11 cellular contexts compared by ENCODE assay signal in genomic region chrX:110315541-110315940, GRCh38. TPM values are rescaled to one million over a fixed set of nuclear protein-coding genes. Genes with fewer than 3 reads are reported as not detected.
DNase-seq lines count a peak whose midpoint lies in the region; ATAC-seq and TF ChIP-seq lines count a peak whose summit lies in the region.
"Had no signal": no experiment of that assay in that cellular context is flagged by ENCODE, and none has a peak within 500 bp of the region (broad histone marks: within the 10 kb centered on the region; RNA-seq: fewer than 3 reads in every experiment).

No MANE protein-coding gene starts in this region.

- no peak overlapping the region for H3K27ac Mint-ChIP-seq in activated CD8-positive, alpha-beta memory T cell treated with anti-CD3 and anti-CD28 coated beads, Interleukin-2, amount 10 ng/mL, durations not matched to agents 7 days and 5 days
- no peak overlapping the region for H3K27ac Mint-ChIP-seq in central memory CD8-positive, alpha-beta T cell (ENCODE audit: low read depth)
- no peak overlapping the region for H3K27ac Mint-ChIP-seq in CD14-positive monocyte

- H3K9ac ChIP-seq in HUES6 (ENCODE audit: low read length) = no peak overlapping the region

- H3K27me3 ChIP-seq in HUES6 (ENCODE audit: control insufficient read depth, insufficient read depth, low read length) = peaks cover 17% of the 10 kb centered on the region

- no peak overlapping the region for H3K27ac ChIP-seq in HUES6 (ENCODE audit: low read depth, low read length)

- H3K4me3 ChIP-seq in HUES6 (ENCODE audit: low read depth, low read length) (0 out of 2 replicates have a peak overlapping the region, but pooled peaks have one; percentile 32), skeletal muscle cell (ENCODE audit: low read depth, low read length) (peak overlapping the region; percentile 72)

- intact Hi-C loops in CD14-positive monocyte (cut with micrococcal nuclease) = no loop called here

- peaks cover 35% of the 10 kb centered on the region for H3K4me1 Mint-ChIP-seq in activated CD8-positive, alpha-beta memory T cell treated with anti-CD3 and anti-CD28 coated beads, Interleukin-2, amount 10 ng/mL, durations not matched to agents 7 days and 5 days
- H3K4me1 Mint-ChIP-seq in central memory CD8-positive, alpha-beta T cell = peaks cover 21% of the 10 kb centered on the region
- H3K4me1 Mint-ChIP-seq in CD14-positive monocyte = peaks cover 26% of the 10 kb centered on the region

- H3K4me1 ChIP-seq in HUES6 (ENCODE audit: control insufficient read depth, insufficient read depth, low read length) = peaks cover 60% of the 10 kb centered on the region

- ATAC-seq in activated CD8-positive, alpha-beta memory T cell treated with anti-CD3 and anti-CD28 coated beads, Interleukin-2, amount 10 ng/mL, durations not matched to agents 7 days and 5 days = no peak
- ATAC-seq in central memory CD8-positive, alpha-beta T cell (replicated peaks; ENCODE audit: extremely low read depth, poor library complexity, severe bottlenecking) = no peak
- ATAC-seq in esophagus mucosa (no peak), HG03135 (IDR thresholded peaks at IDR 0.05; ENCODE audit: unreplicated experiment) (no peak)

- H3K9me3 Mint-ChIP-seq in activated CD8-positive, alpha-beta memory T cell treated with anti-CD3 and anti-CD28 coated beads, Interleukin-2, amount 10 ng/mL, durations not matched to agents 7 days and 5 days (ENCODE audit: low read depth) = no peaks in the 10 kb centered on the region
- no peaks in the 10 kb centered on the region for H3K9me3 Mint-ChIP-seq in central memory CD8-positive, alpha-beta T cell
- peaks cover 0 to 9% (median 3%) of the 10 kb centered on the region in 7 donors for H3K9me3 Mint-ChIP-seq in CD14-positive monocyte

- H3K9me3 ChIP-seq in HUES6 (ENCODE audit: control insufficient read depth, insufficient read depth, low read depth, low read length) = no peaks in the 10 kb centered on the region

- TF ChIP-seq CTCF in CD14-positive monocyte (IDR thresholded peaks at IDR 0.05) = no peak

- peak overlapping the region; percentile 84 for H3K4me3 Mint-ChIP-seq in activated CD8-positive, alpha-beta memory T cell treated with anti-CD3 and anti-CD28 coated beads, Interleukin-2, amount 10 ng/mL, durations not matched to agents 7 days and 5 days
- H3K4me3 Mint-ChIP-seq in central memory CD8-positive, alpha-beta T cell = peak overlapping the region; percentile 89
- no peak overlapping the region for H3K4me3 Mint-ChIP-seq in CD14-positive monocyte

- CTCF ChIA-PET in activated CD8-positive, alpha-beta memory T cell treated with anti-CD3 and anti-CD28 coated beads, Interleukin-2, amount 10 ng/mL, durations not matched to agents 7 days and 5 days (lab: Charles Lee) = no interaction called here

- H3K36me3 Mint-ChIP-seq in activated CD8-positive, alpha-beta memory T cell treated with anti-CD3 and anti-CD28 coated beads, Interleukin-2, amount 10 ng/mL, durations not matched to agents 7 days and 5 days = no peaks in the 10 kb centered on the region
- peaks cover 4% of the 10 kb centered on the region for H3K36me3 Mint-ChIP-seq in central memory CD8-positive, alpha-beta T cell (ENCODE audit: insufficient read depth)
- H3K36me3 Mint-ChIP-seq in CD14-positive monocyte = no peaks in the 10 kb centered on the region

- H3K27me3 Mint-ChIP-seq in activated CD8-positive, alpha-beta memory T cell treated with anti-CD3 and anti-CD28 coated beads, Interleukin-2, amount 10 ng/mL, durations not matched to agents 7 days and 5 days = no peaks in the 10 kb centered on the region
- no peaks in the 10 kb centered on the region for H3K27me3 Mint-ChIP-seq in central memory CD8-positive, alpha-beta T cell
- H3K27me3 Mint-ChIP-seq in CD14-positive monocyte (ENCODE audit: low read depth in 3 of 3) = peaks cover 0 to 10% (median 0%) of the 10 kb centered on the region in 3 donors

- no peaks in the 10 kb centered on the region for H3K36me3 ChIP-seq in HUES6 (ENCODE audit: control insufficient read depth, insufficient read depth, low read length)

- no peak for DNase-seq in activated CD8-positive, alpha-beta memory T cell treated with anti-CD3 and anti-CD28 coated beads, Interleukin-2, amount 10 ng/mL, durations not matched to agents 7 days and 5 days
- DNase-seq in activated CD8-positive, alpha-beta memory T cell treated with anti-CD3 and anti-CD28 coated beads, Interleukin-2, amount 50 U/mL, for 4 hours = no peak
- DNase-seq in central memory CD8-positive, alpha-beta T cell (ENCODE audit: low spot score in 2 of 2) = no peak
- no peak for DNase-seq in skeletal muscle cell (ENCODE audit: low read depth)
- no peak for DNase-seq in CD14-positive monocyte (ENCODE audit: low spot score)
- DNase-seq: NCI-H524 treated with DMSO at 0.1 percent for 48 hours had no signal

RNA-seq across cellular contexts. Expression of gene AMMECR1, which starts 2.3 kb away (rescaled TPM):
- total RNA-seq in activated CD8-positive, alpha-beta memory T cell treated with anti-CD3 and anti-CD28 coated beads, Interleukin-2, amount 10 ng/mL, durations not matched to agents 7 days and 5 days = 10 to 100 TPM in 1 of 2 experiments, 1 to 10 TPM in 1; 8.8 to 10.1 TPM
- polyA plus RNA-seq in CD14-positive monocyte = 1 to 10 TPM; 2.1 to 2.9 TPM
- 17.5 TPM for total RNA-seq in esophagus mucosa

RNA-seq across cellular contexts. Expression of gene RTL9, which starts 43.1 kb away (rescaled TPM):
- not detected for total RNA-seq in activated CD8-positive, alpha-beta memory T cell treated with anti-CD3 and anti-CD28 coated beads, Interleukin-2, amount 10 ng/mL, durations not matched to agents 7 days and 5 days
- not detected for polyA plus RNA-seq in CD14-positive monocyte
- not detected for total RNA-seq in esophagus mucosa
- total RNA-seq: Daoy, glomerular endothelial cell had no signal

Comparison
In these comparisons a context has a peak if more than half of its experiments do, and no peak if none do; other contexts are left out.
1. H3K4me3 Mint-ChIP-seq: peak in activated CD8-positive, alpha-beta memory T cell treated with anti-CD3 and anti-CD28 coated beads, Interleukin-2, amount 10 ng/mL, durations not matched to agents 7 days and 5 days (single experiment) and central memory CD8-positive, alpha-beta T cell (single experiment); none in CD14-positive monocyte (0 of 2).